ENCODE assay signal across 13 cellular contexts in the genomic region with DNA sequence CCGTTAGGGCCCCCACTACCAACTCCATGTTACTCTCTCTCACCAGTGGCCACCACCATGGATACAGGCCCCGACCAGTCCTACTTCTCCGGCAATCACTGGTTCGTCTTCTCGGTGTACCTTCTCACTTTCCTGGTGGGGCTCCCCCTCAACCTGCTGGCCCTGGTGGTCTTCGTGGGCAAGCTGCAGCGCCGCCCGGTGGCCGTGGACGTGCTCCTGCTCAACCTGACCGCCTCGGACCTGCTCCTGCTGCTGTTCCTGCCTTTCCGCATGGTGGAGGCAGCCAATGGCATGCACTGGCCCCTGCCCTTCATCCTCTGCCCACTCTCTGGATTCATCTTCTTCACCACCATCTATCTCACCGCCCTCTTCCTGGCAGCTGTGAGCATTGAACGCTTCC. TPM values are rescaled to one million over a fixed set of nuclear protein-coding genes. Genes with fewer than 3 reads are reported as not detected.
"Had no signal": no experiment of that assay in that cellular context is flagged by ENCODE, and none has a peak within 500 bp of the region (broad histone marks: within the 10 kb centered on the region; RNA-seq: fewer than 3 reads in every experiment).

No MANE protein-coding gene starts in this region.

RNA-seq across cellular contexts. Expression of a gene that starts 0.6 kb away (rescaled TPM):
- total RNA-seq: fibroblast of villous mesenchyme, gastrocnemius medialis, lower leg skin, mammary epithelial cell, osteoblast, pulmonary artery endothelial cell, ureter had no signal
- polyA plus RNA-seq: mammary epithelial cell; naive thymus-derived CD4-positive, alpha-beta T cell had no signal

RNA-seq across cellular contexts. Expression of a gene that starts 11.1 kb away (rescaled TPM):
- total RNA-seq: esophagus muscularis mucosa, fibroblast of villous mesenchyme, gastrocnemius medialis, heart right ventricle, lower leg skin, mammary epithelial cell, mesenteric fat pad, osteoblast, pulmonary artery endothelial cell, ureter had no signal
- polyA plus RNA-seq: heart right ventricle; mammary epithelial cell; naive thymus-derived CD4-positive, alpha-beta T cell had no signal

RNA-seq across cellular contexts. Expression of a gene that starts 12.0 kb away (rescaled TPM):
- total RNA-seq: fibroblast of villous mesenchyme, gastrocnemius medialis, heart right ventricle, lower leg skin, mammary epithelial cell, osteoblast, pulmonary artery endothelial cell, testis, tibial nerve, ureter had no signal
- polyA plus RNA-seq: heart right ventricle; mammary epithelial cell; naive thymus-derived CD4-positive, alpha-beta T cell had no signal

RNA-seq across cellular contexts. Expression of a gene that starts 29.8 kb away (rescaled TPM):
- total RNA-seq: fibroblast of villous mesenchyme, osteoblast, pulmonary artery endothelial cell had no signal
